Comparison of ENCODE assay signal across 1 cellular context in the genomic region with DNA sequence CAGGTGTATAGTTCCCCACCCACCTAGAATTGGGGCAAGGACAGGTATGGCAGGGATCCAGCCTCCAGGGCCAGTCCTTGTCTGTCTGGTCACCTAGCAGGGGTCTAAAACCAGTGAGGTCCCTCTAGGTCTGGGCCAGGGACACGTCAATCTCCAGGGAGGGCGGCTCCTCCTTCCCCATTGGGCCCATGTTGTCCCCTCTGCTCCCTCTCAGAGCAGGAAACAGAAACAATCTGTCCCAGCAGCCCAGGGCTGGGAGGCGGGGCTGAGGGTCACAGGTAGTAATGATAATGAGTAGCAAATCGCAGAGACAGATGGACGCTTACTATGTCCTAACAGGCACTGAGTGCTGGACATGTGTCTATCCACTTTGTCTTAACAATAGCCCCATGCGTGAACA.
TF ChIP-seq lines count a peak whose summit lies in the region.

No MANE protein-coding gene starts in this region.

TF ChIP-seq in GM23338, 12 proteins besides CTCF, POLR2A, EP300 and RAD21 (continued from another document):
- TF ChIP-seq ZNF331 (CRISPR knock-in tag; IDR thresholded peaks at IDR 0.05; ENCODE audit: low read depth): no peak
- TF ChIP-seq STAT1 (IDR thresholded peaks at IDR 0.05; ENCODE audit: unreplicated experiment): no peak
- TF ChIP-seq REST (IDR thresholded peaks at IDR 0.05; ENCODE audit: unreplicated experiment): no peak
- no peak for TF ChIP-seq CREB1 (CRISPR knock-in tag; IDR thresholded peaks at IDR 0.05; ENCODE audit: low read depth)
- no peak for TF ChIP-seq ZNF462 (CRISPR knock-in tag; IDR thresholded peaks at IDR 0.05)
- TF ChIP-seq NANOG (IDR thresholded peaks at IDR 0.05; ENCODE audit: borderline replicate concordance): no peak
